30 cellular contexts compared by ENCODE assay signal in the genomic region with DNA sequence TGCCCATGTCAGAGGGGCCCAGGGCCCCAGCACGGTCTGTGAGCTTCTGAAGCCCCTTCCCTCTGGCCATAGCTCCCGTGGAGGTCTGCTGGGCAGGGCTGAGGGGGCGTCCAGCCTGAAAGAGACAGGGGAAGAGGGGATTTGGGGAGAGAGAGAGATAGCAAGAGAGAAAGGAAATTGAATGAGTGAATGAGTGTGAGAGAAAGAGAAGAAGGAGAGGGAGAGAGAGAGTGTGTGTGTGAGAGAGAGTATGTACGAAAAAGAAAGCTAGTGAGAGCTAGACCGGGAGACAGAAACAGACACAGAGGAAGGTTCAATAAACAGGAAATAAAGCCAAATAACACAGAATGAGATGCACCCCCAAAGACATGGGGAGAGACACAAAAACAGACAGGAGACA. TPM values are rescaled to one million over a fixed set of nuclear protein-coding genes. Genes with fewer than 3 reads are reported as not detected.
DNase-seq lines count a peak whose midpoint lies in the region; ATAC-seq, FAIRE-seq and TF ChIP-seq lines count a peak whose summit lies in the region.
"Had no signal": no experiment of that assay in that cellular context is flagged by ENCODE, and none has a peak within 500 bp of the region (broad histone marks: within the 10 kb centered on the region; RNA-seq: fewer than 3 reads in every experiment).

No MANE protein-coding gene starts in this region.

- H2AFZ ChIP-seq in MM.1S (ENCODE audit: low read length) (0 out of 2 replicates have a peak overlapping the region, but pooled peaks have one; percentile 89), astrocyte (ENCODE audit: low read depth, low read length) (no peak overlapping the region), trophoblast cell (ENCODE audit: insufficient read depth, low read length, poor library complexity) (no peak overlapping the region)
- H2AFZ ChIP-seq: parathyroid adenoma, PC-9 had no signal

- no peak overlapping the region for H4K91ac ChIP-seq in trophoblast cell (ENCODE audit: low read depth, low read length)

- H3K9me3 ChIP-seq in MM.1S (replicated peaks; ENCODE audit: insufficient read depth, low read length) (no peaks in the 10 kb centered on the region), astrocyte (ENCODE audit: insufficient read depth, low read depth, low read length) (peaks cover 1% of the 10 kb centered on the region), trophoblast cell (ENCODE audit: insufficient read depth, low read depth, low read length) (no peaks in the 10 kb centered on the region), Caco-2 (0 out of 2 replicates have a peak, but pooled peaks cover 2% of the 10 kb centered on the region)
- H3K9me3 ChIP-seq: HAP-1, testis had no signal

- H4K12ac ChIP-seq in trophoblast cell (ENCODE audit: low read depth, low read length): peak overlapping the region; percentile 7

- H3K27me3 Mint-ChIP-seq in astrocyte (ENCODE audit: low read depth, unreplicated experiment): peaks cover 45% of the 10 kb centered on the region
- H3K27me3 Mint-ChIP-seq in MCF 10A (ENCODE audit: insufficient read depth, unreplicated experiment): peaks cover 19% of the 10 kb centered on the region
- H3K27me3 Mint-ChIP-seq in Caco-2 (ENCODE audit: insufficient read depth, unreplicated experiment): no peaks in the 10 kb centered on the region

- H3K4me2 ChIP-seq in MM.1S (ENCODE audit: low read depth, low read length): peak overlapping the region; percentile 95; the same call in 1 of the 2 replicates
- H3K4me2 ChIP-seq in astrocyte (ENCODE audit: low read length): peak overlapping the region; percentile 76
- H3K4me2 ChIP-seq in trophoblast cell (ENCODE audit: low read length): no peak overlapping the region

- TF ChIP-seq CTCF in GM12865 (IDR thresholded peaks at IDR 0.05; ENCODE audit: insufficient read depth, low read depth, low read length, missing control alignments): no peak
- TF ChIP-seq CTCF in MM.1S (IDR thresholded peaks at IDR 0.05; ENCODE audit: low read length): no peak
- TF ChIP-seq CTCF in astrocyte (IDR thresholded peaks at IDR 0.05; ENCODE audit: insufficient read depth, low read depth, low read length): no peak
- no peak for TF ChIP-seq CTCF in MCF 10A (IDR thresholded peaks at IDR 0.05; ENCODE audit: unreplicated experiment)
- no peak for TF ChIP-seq CTCF in Caco-2 (IDR thresholded peaks at IDR 0.05; ENCODE audit: insufficient read depth in 1 of 2, low read depth in 1 of 2, low read length in 1 of 2, severe bottlenecking in 1 of 2, unreplicated experiment in 1 of 2)

- H3K36me3 ChIP-seq in MM.1S (replicated peaks; ENCODE audit: insufficient read depth, low read length) (no peaks in the 10 kb centered on the region), astrocyte (ENCODE audit: insufficient read depth, low read length) (no peaks in the 10 kb centered on the region), trophoblast cell (ENCODE audit: control insufficient read depth in 1 of 2, insufficient read depth in 2 of 2, low read length in 2 of 2) (no peaks in the 10 kb centered on the region), Caco-2 (ENCODE audit: control insufficient read depth, insufficient read depth, low read length) (no peaks in the 10 kb centered on the region)
- H3K36me3 ChIP-seq: HAP-1, right atrium auricular region had no signal

- H3K9me3 Mint-ChIP-seq in astrocyte (ENCODE audit: unreplicated experiment) (peaks cover 5% of the 10 kb centered on the region), MCF 10A (ENCODE audit: unreplicated experiment) (peaks cover 2% of the 10 kb centered on the region), Caco-2 (ENCODE audit: unreplicated experiment) (no peaks in the 10 kb centered on the region)
- H3K9me3 Mint-ChIP-seq: WTC11 had no signal

- intact Hi-C loops in MCF 10A (cut with micrococcal nuclease) (loop anchor here (1.0 to 10.0 kb wide), 3 partner anchors 268 to 418 kb away; no protein-coding TSS in a partner anchor), Caco-2 (cut with micrococcal nuclease; ENCODE audit: unreplicated experiment) (loop anchor here (1.0 to 10.0 kb wide), 5 partner anchors 128 to 394 kb away; partner anchors contain the start of gene ZCCHC7)

- no TSS peak for BruUV-seq in MCF 10A (replicated peaks; lab: Mats Ljungman, UMichigan)
- BruUV-seq in Caco-2 (replicated peaks; lab: Mats Ljungman, UMichigan): no TSS peak

- H4K20me1 ChIP-seq in MM.1S (ENCODE audit: insufficient read depth, low read length) (no peaks in the 10 kb centered on the region), astrocyte (ENCODE audit: insufficient read depth, low read length) (no peaks in the 10 kb centered on the region)

- no peaks in the 10 kb centered on the region for H3K79me2 ChIP-seq in MM.1S (ENCODE audit: low read length)
- H3K79me2 ChIP-seq in astrocyte (ENCODE audit: insufficient read depth, low read length): no peaks in the 10 kb centered on the region
- no peaks in the 10 kb centered on the region for H3K79me2 ChIP-seq in trophoblast cell (ENCODE audit: control insufficient read depth, insufficient read depth, low read length, poor library complexity)
- H3K79me2 ChIP-seq: parathyroid adenoma had no signal

- no peak overlapping the region for H3K9ac ChIP-seq in MM.1S (ENCODE audit: low read length)
- H3K9ac ChIP-seq in astrocyte (ENCODE audit: low read length): no peak overlapping the region
- H3K9ac ChIP-seq in trophoblast cell (ENCODE audit: low read length): no peak overlapping the region
- H3K9ac ChIP-seq: parathyroid adenoma had no signal

- no peak overlapping the region for H2BK120ac ChIP-seq in trophoblast cell (ENCODE audit: insufficient read depth, low read length, poor library complexity)

- no peak for DNase-seq in GM12865 (ENCODE audit: low read depth)
- no peak for DNase-seq in MM.1S
- DNase-seq in astrocyte (ENCODE audit: low read depth): no peak
- DNase-seq in trophoblast cell: no peak
- DNase-seq in MCF 10A (ENCODE audit: unreplicated experiment): no peak
- no peak for DNase-seq in Caco-2
- DNase-seq: activated T-cell treated with anti-CD3 and anti-CD28 coated beads, Interleukin-2, amount 50 U/mL, for 48 hours; effector memory CD8-positive, alpha-beta T cell; head of caudate nucleus; KG1; left ventricle myocardium superior; naive thymus-derived CD8-positive, alpha-beta T cell; stimulated activated CD4-positive, alpha-beta T cell treated with anti-CD3 and anti-CD28 coated beads, Interleukin-4, amount 100 ng/mL, for 24 hours; testis had no signal

- H3K23ac ChIP-seq in trophoblast cell (ENCODE audit: low read length): no peak overlapping the region

- CTCF ChIA-PET in MCF 10A (lab: Yijun Ruan, JAX): interaction anchor here (0.6 to 4.9 kb wide), 8 partner anchors 9 to 418 kb away, joined by 3 to 22 read pairs (median 4); no protein-coding TSS in a partner anchor
- CTCF ChIA-PET in Caco-2 (lab: Charles Lee): interaction anchor here (0.5 to 2.2 kb wide), 6 partner anchors 89 to 333 kb away, joined by 3 to 13 read pairs (median 6); no protein-coding TSS in a partner anchor

- no peak overlapping the region for H2BK12ac ChIP-seq in trophoblast cell (ENCODE audit: low read length)

- peaks cover under 1% of the 10 kb centered on the region for H3K36me3 Mint-ChIP-seq in astrocyte (ENCODE audit: low read depth, unreplicated experiment)
- H3K36me3 Mint-ChIP-seq in MCF 10A (ENCODE audit: insufficient read depth, unreplicated experiment): no peaks in the 10 kb centered on the region
- no peaks in the 10 kb centered on the region for H3K36me3 Mint-ChIP-seq in Caco-2 (ENCODE audit: insufficient read depth, unreplicated experiment)
- H3K36me3 Mint-ChIP-seq: mesothelial cell of epicardium; stimulated activated effector memory CD8-positive, alpha-beta T cell treated with anti-CD3 and anti-CD28 coated beads, Interleukin-12 subunit alpha, Interleukin-12 subunit beta, amount 100 ng/mL, for 72 hours; WTC11 had no signal

- H3K27me3 ChIP-seq in MM.1S (replicated peaks; ENCODE audit: insufficient read depth, low read length) (no peaks in the 10 kb centered on the region), astrocyte (ENCODE audit: insufficient read depth, low read length) (peaks cover 41% of the 10 kb centered on the region), trophoblast cell (ENCODE audit: insufficient read depth, low read length) (peaks cover 4% of the 10 kb centered on the region), Caco-2 (replicated peaks; ENCODE audit: control insufficient read depth, insufficient read depth, low read length) (no peaks in the 10 kb centered on the region; the same call in none of the 2 replicates)
- H3K27me3 ChIP-seq: right atrium auricular region, testis had no signal

- ATAC-seq in HG02973 (IDR thresholded peaks at IDR 0.05; ENCODE audit: unreplicated experiment) (no peak), HG03045 (IDR thresholded peaks at IDR 0.05; ENCODE audit: unreplicated experiment) (no peak)
- ATAC-seq: Right ventricle myocardium inferior had no signal

- H3K4me3 Mint-ChIP-seq in astrocyte (ENCODE audit: unreplicated experiment) (no peak overlapping the region), MCF 10A (ENCODE audit: unreplicated experiment) (no peak overlapping the region), Caco-2 (ENCODE audit: unreplicated experiment) (no peak overlapping the region)
- H3K4me3 Mint-ChIP-seq: activated CD8-positive, alpha-beta memory T cell treated with anti-CD3 and anti-CD28 coated beads, Interleukin-2, amount 10 ng/mL, durations not matched to agents 7 days and 5 days; mesothelial cell of epicardium had no signal

- H3K4ac ChIP-seq in trophoblast cell (ENCODE audit: low read depth, low read length): no peak overlapping the region

- WGBS in trophoblast cell (ENCODE audit: extremely low coverage, insufficient coverage, insufficient read length): 100% methylated on average over 1 of the region's 5 CpGs

- H3K4me1 ChIP-seq in MM.1S (ENCODE audit: low read length) (peaks cover 5% of the 10 kb centered on the region; the same call in 1 of the 2 replicates), astrocyte (ENCODE audit: insufficient read depth, low read length) (no peaks in the 10 kb centered on the region), trophoblast cell (ENCODE audit: control insufficient read depth in 1 of 2, insufficient read depth in 2 of 2, low read length in 2 of 2) (peaks cover 8 to 15% of the 10 kb centered on the region in 2 experiments), Caco-2 (no peaks in the 10 kb centered on the region)
- H3K4me1 ChIP-seq: HAP-1, parathyroid adenoma, right atrium auricular region, testis had no signal

- FAIRE-seq in astrocyte (lab: Jason Lieb, UNC): no peak
- FAIRE-seq: urothelium cell line had no signal

- no peak overlapping the region for H3K18ac ChIP-seq in trophoblast cell (ENCODE audit: low read length)

- H3K4me1 Mint-ChIP-seq in astrocyte (ENCODE audit: low read depth, unreplicated experiment) (peaks cover 25% of the 10 kb centered on the region), MCF 10A (ENCODE audit: insufficient read depth, unreplicated experiment) (peaks cover 19% of the 10 kb centered on the region), Caco-2 (ENCODE audit: low read depth, unreplicated experiment) (no peaks in the 10 kb centered on the region)
- H3K4me1 Mint-ChIP-seq: activated CD8-positive, alpha-beta memory T cell treated with anti-CD3 and anti-CD28 coated beads, Interleukin-2, amount 10 ng/mL, durations not matched to agents 7 days and 5 days; mesothelial cell of epicardium had no signal

- no peak overlapping the region for H3K14ac ChIP-seq in trophoblast cell (ENCODE audit: low read length)

- POLR2A ChIA-PET in MCF 10A (lab: Yijun Ruan, JAX): interaction anchor here (0.6 to 0.9 kb wide), 2 partner anchors 13 to 146 kb away, joined by 3 read pairs; no protein-coding TSS in a partner anchor
- POLR2A ChIA-PET in Caco-2 (lab: Charles Lee): no interaction called here

- no peaks in the 10 kb centered on the region for H3F3A ChIP-seq in MM.1S (ENCODE audit: insufficient read depth, low read length)

- no peak overlapping the region for H2AK5ac ChIP-seq in trophoblast cell (ENCODE audit: low read length)

- H3K9me2 ChIP-seq in MM.1S (replicated peaks; ENCODE audit: insufficient read depth, low read length): no peaks in the 10 kb centered on the region

- H3K4me3 ChIP-seq in GM12865 (ENCODE audit: low read depth, low read length) (peak overlapping the region; percentile 58), MM.1S (ENCODE audit: low read length) (no peak overlapping the region), astrocyte (ENCODE audit: insufficient read depth, low read depth, low read length) (no peak overlapping the region), trophoblast cell (ENCODE audit: low read depth, low read length) (no peak overlapping the region), Caco-2 (ENCODE audit: low read depth, low read length) (no peak overlapping the region)
- H3K4me3 ChIP-seq: coronary artery, HAP-1, right atrium auricular region, testis had no signal

- no peak overlapping the region for H2BK5ac ChIP-seq in trophoblast cell (ENCODE audit: low read depth, low read length, poor library complexity)

- H3K27ac Mint-ChIP-seq in astrocyte (ENCODE audit: unreplicated experiment): peak overlapping the region; percentile 28
- H3K27ac Mint-ChIP-seq in MCF 10A (ENCODE audit: low read depth, unreplicated experiment): no peak overlapping the region
- no peak overlapping the region for H3K27ac Mint-ChIP-seq in Caco-2 (ENCODE audit: unreplicated experiment)
- H3K27ac Mint-ChIP-seq: activated CD8-positive, alpha-beta memory T cell treated with anti-CD3 and anti-CD28 coated beads, Interleukin-2, amount 10 ng/mL, durations not matched to agents 7 days and 5 days; mesothelial cell of epicardium; stimulated activated effector memory CD8-positive, alpha-beta T cell treated with anti-CD3 and anti-CD28 coated beads, Interleukin-12 subunit alpha, Interleukin-12 subunit beta, amount 100 ng/mL, for 72 hours; WTC11 had no signal

- no peak overlapping the region for H3K27ac ChIP-seq in MM.1S (ENCODE audit: low read length)
- no peak overlapping the region for H3K27ac ChIP-seq in astrocyte (ENCODE audit: low read depth, low read length)
- H3K27ac ChIP-seq in trophoblast cell (ENCODE audit: low read depth, low read length): no peak overlapping the region
- H3K27ac ChIP-seq: C4-2B, coronary artery, parathyroid adenoma, PC-9, right atrium auricular region, testis had no signal

- H3K79me1 ChIP-seq in trophoblast cell (ENCODE audit: low read length): no peaks in the 10 kb centered on the region

- no peak overlapping the region for H4K8ac ChIP-seq in trophoblast cell (ENCODE audit: low read depth, low read length)

RNA-seq across cellular contexts. Expression of gene PAX5, which starts 37.4 kb away (rescaled TPM):
- total RNA-seq in astrocyte (not detected in 2 replicates), MCF 10A (2022) (not detected in 2 replicates), Caco-2 (2022) (0.16 TPM in 1 of 2 replicates, not detected in the other)
- polyA plus RNA-seq in trophoblast cell (2013): 0.01 TPM in 1 of 2 replicates, not detected in the other
- total RNA-seq: fibroblast of villous mesenchyme, left ventricle myocardium superior, mesothelial cell of epicardium, PC-9, Right ventricle myocardium inferior had no signal
- polyA plus RNA-seq: keratinocyte had no signal
